29 cellular contexts compared by ENCODE assay signal in the genomic region with DNA sequence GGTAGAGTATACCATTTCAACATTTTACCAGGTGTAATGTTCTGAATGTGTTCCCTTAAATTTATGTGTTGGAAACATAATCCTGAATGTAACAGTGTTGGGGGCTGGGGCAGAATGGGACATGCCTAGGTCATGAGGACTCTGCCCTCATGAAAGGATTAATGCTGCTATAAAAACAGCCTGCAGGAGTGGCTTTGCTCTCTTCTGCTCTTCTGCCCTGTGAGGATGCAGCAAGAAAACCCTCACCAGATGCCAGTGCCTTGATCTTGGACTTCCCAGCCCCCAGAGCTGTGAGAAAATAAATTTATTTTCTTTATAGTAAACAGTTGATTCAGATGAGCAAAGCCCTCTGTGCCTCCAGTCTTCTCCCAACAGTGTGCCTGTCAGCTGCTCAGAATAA.
"Had no signal": no experiment of that assay in that cellular context is flagged by ENCODE, and none has a peak within 500 bp of the region (broad histone marks: within the 10 kb centered on the region; RNA-seq: fewer than 3 reads in every experiment).

No MANE protein-coding gene starts in this region.

- FAIRE-seq: colon, endometrium, endothelial cell of umbilical vein had no signal

- H3K9me3 ChIP-seq: adrenal gland, body of pancreas, esophagus squamous epithelium had no signal

- ATAC-seq: activated CD4-positive, alpha-beta T cell treated with anti-CD3 and anti-CD28 coated beads for 36 hours; activated CD8-positive, alpha-beta memory T cell treated with anti-CD3 and anti-CD28 coated beads, Interleukin-2, amount 10 ng/mL, durations not matched to agents 7 days and 5 days; activated CD8-positive, alpha-beta T cell treated with anti-CD3 and anti-CD28 coated beads, Interleukin-2, amount 10 ng/mL, durations not matched to agents 7 days and 5 days; activated naive CD8-positive, alpha-beta T cell treated with anti-CD3 and anti-CD28 coated beads, Interleukin-2, amount 50 U/mL, for 24 hours; body of pancreas; gastroesophageal sphincter; heart right ventricle had no signal

- H3K27ac ChIP-seq: adrenal gland, body of pancreas, epithelial cell of prostate, esophagus squamous epithelium, gastroesophageal sphincter, heart right ventricle had no signal

- H3K27me3 ChIP-seq: adrenal gland, body of pancreas, esophagus squamous epithelium, gastroesophageal sphincter, heart right ventricle had no signal

- H3K4me3 ChIP-seq: adrenal gland, body of pancreas, esophagus squamous epithelium, gastroesophageal sphincter, heart right ventricle had no signal

- H3K36me3 ChIP-seq: adrenal gland, esophagus squamous epithelium, gastroesophageal sphincter, heart right ventricle had no signal

- H3K4me1 ChIP-seq: adrenal gland, body of pancreas, esophagus squamous epithelium, gastroesophageal sphincter, heart right ventricle had no signal

- DNase-seq: activated CD4-positive, alpha-beta memory T cell treated with anti-CD3 and anti-CD28 coated beads for 36 hours; activated CD4-positive, alpha-beta T cell treated with anti-CD3 and anti-CD28 coated beads for 36 hours; activated CD4-positive, alpha-beta T cell treated with anti-CD3 and anti-CD28 coated beads, Interleukin-2, amount 10 ng/mL, durations not matched to agents 24 days and 14 days; activated CD4-positive, CD25-positive, alpha-beta regulatory T cell; activated CD4-positive, CD25-positive, alpha-beta regulatory T cell treated with anti-CD3 and anti-CD28 coated beads, Interleukin-2, amount 50 U/mL, for 72 hours; activated CD8-positive, alpha-beta memory T cell treated with anti-CD3 and anti-CD28 coated beads, Interleukin-2, amount 10 ng/mL, durations not matched to agents 7 days and 5 days; activated CD8-positive, alpha-beta memory T cell treated with anti-CD3 and anti-CD28 coated beads, Interleukin-2, amount 50 U/mL, for 4 hours; activated CD8-positive, alpha-beta T cell treated with anti-CD3 and anti-CD28 coated beads, Interleukin-2, amount 10 ng/mL, durations not matched to agents 7 days and 5 days; activated effector memory CD4-positive, alpha-beta T cell treated with anti-CD3 and anti-CD28 coated beads, Interleukin-2, amount 50 U/mL, for 16 hours; activated naive CD4-positive, alpha-beta T cell treated with anti-CD3 and anti-CD28 coated beads for 36 hours; activated naive CD8-positive, alpha-beta T cell treated with anti-CD3 and anti-CD28 coated beads for 36 hours; activated naive CD8-positive, alpha-beta T cell treated with anti-CD3 and anti-CD28 coated beads, Interleukin-2, amount 50 U/mL, for 24 hours; activated T-cell treated with anti-CD3 and anti-CD28 coated beads, Interleukin-2, amount 50 U/mL, for 1 hour; activated T-cell treated with anti-CD3 and anti-CD28 coated beads, Interleukin-2, amount 50 U/mL, for 48 hours; adrenal gland; amygdala; aorta; body of pancreas; caudate nucleus; effector CD8-positive, alpha-beta T cell; esophagus squamous epithelium; foreskin melanocyte; heart right ventricle; T-helper 2 cell had no signal
